Comparison of ENCODE assay signal across 9 cellular contexts in the genomic region with DNA sequence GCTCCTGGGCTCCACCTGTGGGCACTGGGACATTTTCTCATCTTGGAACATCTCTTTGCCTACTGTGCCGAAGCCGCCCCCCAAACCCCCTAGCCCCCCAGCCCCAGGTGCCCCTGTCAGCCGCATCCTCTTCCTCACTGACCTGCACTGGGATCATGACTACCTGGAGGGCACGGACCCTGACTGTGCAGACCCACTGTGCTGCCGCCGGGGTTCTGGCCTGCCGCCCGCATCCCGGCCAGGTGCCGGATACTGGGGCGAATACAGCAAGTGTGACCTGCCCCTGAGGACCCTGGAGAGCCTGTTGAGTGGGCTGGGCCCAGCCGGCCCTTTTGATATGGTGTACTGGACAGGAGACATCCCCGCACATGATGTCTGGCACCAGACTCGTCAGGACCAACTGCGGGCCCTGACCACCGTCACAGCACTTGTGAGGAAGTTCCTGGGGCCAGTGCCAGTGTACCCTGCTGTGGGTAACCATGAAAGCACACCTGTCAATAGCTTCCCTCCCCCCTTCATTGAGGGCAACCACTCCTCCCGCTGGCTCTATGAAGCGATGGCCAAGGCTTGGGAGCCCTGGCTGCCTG. TPM values are rescaled to one million over a fixed set of nuclear protein-coding genes. Genes with fewer than 3 reads are reported as not detected.
DNase-seq lines count a peak whose midpoint lies in the region; TF ChIP-seq lines count a peak whose summit lies in the region.
"Had no signal": no experiment of that assay in that cellular context is flagged by ENCODE, and none has a peak within 500 bp of the region (broad histone marks: within the 10 kb centered on the region; RNA-seq: fewer than 3 reads in every experiment).

No MANE protein-coding gene starts in this region.

- H3K4me3 Mint-ChIP-seq in T-helper 1 cell treated with Interleukin-12 subunit alpha and Interleukin-12 subunit beta and Interleukin-4 antibody, amounts not matched to agents 30 μg/mL and 1 μg/mL, for 36 hours: peak overlapping the region; percentile 93

- H3K27me3 Mint-ChIP-seq in T-helper 1 cell treated with Interleukin-12 subunit alpha and Interleukin-12 subunit beta and Interleukin-4 antibody, amounts not matched to agents 30 μg/mL and 1 μg/mL, for 36 hours (ENCODE audit: low read depth): peaks cover 14% of the 10 kb centered on the region

- DNase-seq in T-helper 1 cell (no peak), fibroblast of the aortic adventitia (ENCODE audit: low read depth) (no peak), GM10266 (ENCODE audit: extremely low spot score) (no peak), NCI-H524 treated with DMSO at 0.1 percent for 48 hours (lab: John Stamatoyannopoulos, UW) (no peak), GM10248 (ENCODE audit: extremely low spot score) (no peak)
- DNase-seq: uterus had no signal

- H3K4me1 Mint-ChIP-seq in T-helper 1 cell treated with Interleukin-12 subunit alpha and Interleukin-12 subunit beta and Interleukin-4 antibody, amounts not matched to agents 30 μg/mL and 1 μg/mL, for 36 hours (ENCODE audit: low read depth): peaks cover 24% of the 10 kb centered on the region

- no peaks in the 10 kb centered on the region for H3K9me3 Mint-ChIP-seq in T-helper 1 cell treated with Interleukin-12 subunit alpha and Interleukin-12 subunit beta and Interleukin-4 antibody, amounts not matched to agents 30 μg/mL and 1 μg/mL, for 36 hours

- POLR2A ChIA-PET in GM10248 (lab: Yijun Ruan, JAX): interaction anchor here (0.6 kb wide), 1 partner anchor 95 kb away, joined by 3 read pairs; no protein-coding TSS in a partner anchor

- H3K9ac ChIP-seq in skeletal muscle satellite cell (ENCODE audit: low read depth, low read length): no peak overlapping the region

- H3K36me3 Mint-ChIP-seq in T-helper 1 cell treated with Interleukin-12 subunit alpha and Interleukin-12 subunit beta and Interleukin-4 antibody, amounts not matched to agents 30 μg/mL and 1 μg/mL, for 36 hours (ENCODE audit: low read depth): peaks cover 24% of the 10 kb centered on the region

- H3K4me2 ChIP-seq in skeletal muscle satellite cell (ENCODE audit: low read length): peak overlapping the region; percentile 93

- peak overlapping the region; percentile 85; the same call in 1 of the 2 replicates for H3K4me3 ChIP-seq in WI38 (ENCODE audit: low read depth, low read length)
- peak overlapping the region; percentile 85 for H3K4me3 ChIP-seq in fibroblast of the aortic adventitia (ENCODE audit: low read depth, low read length)
- peak overlapping the region; percentile 91 for H3K4me3 ChIP-seq in skeletal muscle satellite cell (ENCODE audit: low read length)

- H3K27ac Mint-ChIP-seq in T-helper 1 cell treated with Interleukin-12 subunit alpha and Interleukin-12 subunit beta and Interleukin-4 antibody, amounts not matched to agents 30 μg/mL and 1 μg/mL, for 36 hours: no peak overlapping the region

- H3K36me3 ChIP-seq in skeletal muscle satellite cell (ENCODE audit: insufficient read depth, low read length): peaks cover 16% of the 10 kb centered on the region
- H3K36me3 ChIP-seq: uterus had no signal

- TF ChIP-seq CTCF in WI38 (IDR thresholded peaks at IDR 0.05; ENCODE audit: low read depth, low read length): no peak
- TF ChIP-seq CTCF in fibroblast of the aortic adventitia (IDR thresholded peaks at IDR 0.05; ENCODE audit: insufficient read depth, low read length): no peak
- no peak for TF ChIP-seq CTCF in GM10266 (IDR thresholded peaks at IDR 0.05; ENCODE audit: control insufficient read depth, insufficient read depth, low read depth, missing control alignments)
- TF ChIP-seq CTCF in GM10248 (IDR thresholded peaks at IDR 0.05; ENCODE audit: control extremely low read depth, extremely low read depth, low read depth, missing control alignments): no peak

- CTCF ChIA-PET in GM10248 (lab: Yijun Ruan, JAX): interaction anchor here (1.2 to 2.0 kb wide), 6 partner anchors 11 to 140 kb away, joined by 3 to 35 read pairs (median 8); no protein-coding TSS in a partner anchor

- H3K27me3 ChIP-seq in skeletal muscle satellite cell (ENCODE audit: control insufficient read depth, insufficient read depth, low read length): no peaks in the 10 kb centered on the region
- H3K27me3 ChIP-seq: uterus had no signal

- H3K4me1 ChIP-seq in skeletal muscle satellite cell (ENCODE audit: control insufficient read depth, insufficient read depth, low read length): peaks cover 33% of the 10 kb centered on the region

- no peaks in the 10 kb centered on the region for H3K9me3 ChIP-seq in skeletal muscle satellite cell (replicated peaks; ENCODE audit: low read length)
- H3K9me3 ChIP-seq: uterus had no signal

RNA-seq across cellular contexts. Expression of a gene that starts 1.4 kb away (rescaled TPM):
- total RNA-seq in fibroblast of the aortic adventitia (ENCODE audit: low replicate concordance): 44.8 and 63.9 TPM in 2 replicates
- total RNA-seq in skeletal muscle satellite cell (2012; rRNA removed): 30.1 and 30.7 TPM in 2 replicates

RNA-seq across cellular contexts. Expression of a gene that starts 27.3 kb away (rescaled TPM):
- total RNA-seq in fibroblast of the aortic adventitia (ENCODE audit: low replicate concordance): 41.8 and 52.4 TPM in 2 replicates
- total RNA-seq in skeletal muscle satellite cell (2012; rRNA removed): 18.5 and 23.2 TPM in 2 replicates

RNA-seq across cellular contexts. Expression of a gene that starts 49.1 kb away (rescaled TPM):
- 1.2 TPM in 1 of 2 replicates, not detected in the other for total RNA-seq in fibroblast of the aortic adventitia (ENCODE audit: low replicate concordance)
- total RNA-seq in skeletal muscle satellite cell (2012; rRNA removed): 2.2 TPM in 1 of 2 replicates, not detected in the other
